ENCODE assay signal across 20 cellular contexts in the genomic region with DNA sequence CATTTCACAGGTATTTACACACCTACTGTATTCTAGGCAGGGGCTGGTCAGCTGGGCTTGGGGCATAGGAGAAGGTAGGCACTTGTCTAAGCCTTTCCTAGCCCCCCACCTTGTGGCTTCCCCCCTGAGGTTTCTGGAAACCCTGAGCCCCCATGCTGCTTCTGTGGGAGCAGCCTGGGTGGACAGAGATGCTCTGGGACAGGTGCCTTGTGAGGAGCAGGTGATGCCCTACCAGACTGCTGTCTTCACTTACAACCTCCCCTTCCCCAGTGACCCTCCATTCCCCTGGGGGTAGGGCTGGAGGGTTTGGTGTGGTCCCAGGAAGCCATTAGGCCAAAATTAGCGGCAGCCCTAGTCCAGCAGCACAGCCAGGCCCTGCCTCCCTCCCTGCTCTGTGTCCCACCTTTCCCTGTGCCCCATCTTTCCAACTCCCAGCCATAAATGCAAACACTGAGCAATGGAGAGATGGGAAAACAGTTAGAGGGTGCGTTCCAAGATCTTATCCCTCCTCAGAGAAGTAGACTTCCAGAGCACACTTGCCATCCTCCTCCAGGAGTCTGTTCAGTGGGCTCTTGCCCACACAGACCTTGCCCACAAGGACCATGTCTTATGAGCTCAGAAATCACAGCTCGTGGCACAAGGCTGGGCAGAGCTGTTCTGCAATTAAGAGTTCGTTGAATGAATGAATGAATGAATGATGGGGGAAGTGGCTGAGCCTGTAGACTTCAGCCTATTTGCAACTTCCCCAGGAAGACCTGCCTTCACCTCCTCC. TPM values are rescaled to one million over a fixed set of nuclear protein-coding genes. Genes with fewer than 3 reads are reported as not detected.
DNase-seq lines count a peak whose midpoint lies in the region; ATAC-seq lines count a peak whose summit lies in the region.
"Had no signal": no experiment of that assay in that cellular context is flagged by ENCODE, and none has a peak within 500 bp of the region (broad histone marks: within the 10 kb centered on the region; RNA-seq: fewer than 3 reads in every experiment).

No MANE protein-coding gene starts in this region.

- H3K9ac ChIP-seq in HUES6 (ENCODE audit: low read length) (peak overlapping the region; percentile 42), iPS-15b (ENCODE audit: low read depth, low read length) (no peak overlapping the region)

- CTCF ChIA-PET in activated CD8-positive, alpha-beta memory T cell treated with anti-CD3 and anti-CD28 coated beads, Interleukin-2, amount 10 ng/mL, durations not matched to agents 7 days and 5 days (lab: Charles Lee) = interaction anchor here (9.0 kb wide), 1 partner anchor 173 kb away, joined by 198 read pairs; no protein-coding TSS in a partner anchor

- peaks cover 2% of the 10 kb centered on the region for H3K36me3 Mint-ChIP-seq in activated CD8-positive, alpha-beta memory T cell treated with anti-CD3 and anti-CD28 coated beads, Interleukin-2, amount 10 ng/mL, durations not matched to agents 7 days and 5 days

- peak; percentile 23 for DNase-seq in activated CD8-positive, alpha-beta memory T cell treated with anti-CD3 and anti-CD28 coated beads, Interleukin-2, amount 10 ng/mL, durations not matched to agents 7 days and 5 days
- DNase-seq in activated CD8-positive, alpha-beta memory T cell treated with anti-CD3 and anti-CD28 coated beads for 24 hours = no peak
- DNase-seq in posterior vena cava (ENCODE audit: low spot score) (peak; percentile 25), midbrain (lab: John Stamatoyannopoulos, UW) (no peak)
- DNase-seq: activated CD4-positive, CD25-positive, alpha-beta regulatory T cell; central memory CD4-positive, alpha-beta T cell; IMR-90; MV-4-11; NCI-H2107; NCI-H748 treated with DMSO at 0.1 percent for 48 hours; pancreas had no signal

- peaks cover 57% of the 10 kb centered on the region for H3K27me3 Mint-ChIP-seq in activated CD8-positive, alpha-beta memory T cell treated with anti-CD3 and anti-CD28 coated beads, Interleukin-2, amount 10 ng/mL, durations not matched to agents 7 days and 5 days

- no peak overlapping the region for H3K27ac Mint-ChIP-seq in activated CD8-positive, alpha-beta memory T cell treated with anti-CD3 and anti-CD28 coated beads, Interleukin-2, amount 10 ng/mL, durations not matched to agents 7 days and 5 days

- no peaks in the 10 kb centered on the region for H3K9me3 ChIP-seq in HUES6 (ENCODE audit: control insufficient read depth, insufficient read depth, low read depth, low read length)
- no peaks in the 10 kb centered on the region for H3K9me3 ChIP-seq in iPS-15b (ENCODE audit: control insufficient read depth, insufficient read depth, low read length)
- H3K9me3 ChIP-seq: A549, pancreas had no signal

- no peak for ATAC-seq in activated CD8-positive, alpha-beta memory T cell treated with anti-CD3 and anti-CD28 coated beads, Interleukin-2, amount 10 ng/mL, durations not matched to agents 7 days and 5 days
- ATAC-seq in HG02798 (IDR thresholded peaks at IDR 0.05; ENCODE audit: poor library complexity, unreplicated experiment) (no peak), HG03159 (IDR thresholded peaks at IDR 0.05; ENCODE audit: unreplicated experiment) (no peak)
- ATAC-seq: A549, Panc1, pancreas had no signal

- H3K27me3 ChIP-seq in HUES6 (ENCODE audit: control insufficient read depth, insufficient read depth, low read length) = peaks cover 65% of the 10 kb centered on the region
- peaks cover 55% of the 10 kb centered on the region for H3K27me3 ChIP-seq in iPS-15b (ENCODE audit: control insufficient read depth, insufficient read depth, low read length)

- H3K27ac ChIP-seq in HUES6 (ENCODE audit: low read depth, low read length) = no peak overlapping the region
- H3K27ac ChIP-seq: A549, pancreas had no signal

- H3K4me3 ChIP-seq in HUES6 (ENCODE audit: low read depth, low read length) (peak overlapping the region; percentile 58), iPS-15b (ENCODE audit: low read depth, low read length) (peak overlapping the region; percentile 32)
- H3K4me3 ChIP-seq: A549 had no signal

- H3K4me1 Mint-ChIP-seq in activated CD8-positive, alpha-beta memory T cell treated with anti-CD3 and anti-CD28 coated beads, Interleukin-2, amount 10 ng/mL, durations not matched to agents 7 days and 5 days = peaks cover 31% of the 10 kb centered on the region

- H3K4me3 Mint-ChIP-seq in activated CD8-positive, alpha-beta memory T cell treated with anti-CD3 and anti-CD28 coated beads, Interleukin-2, amount 10 ng/mL, durations not matched to agents 7 days and 5 days = no peak overlapping the region

- intact Hi-C loops in posterior vena cava (cut with DNase I) = no loop called here

- H3K4me1 ChIP-seq in HUES6 (ENCODE audit: control insufficient read depth, insufficient read depth, low read length) (peaks cover 70% of the 10 kb centered on the region), iPS-15b (ENCODE audit: control insufficient read depth, insufficient read depth, low read length) (peaks cover 19% of the 10 kb centered on the region)

- 0 out of 2 replicates have a peak, but pooled peaks cover 4% of the 10 kb centered on the region for H3K36me3 ChIP-seq in HUES6 (ENCODE audit: control insufficient read depth, insufficient read depth, low read length)
- peaks cover 10% of the 10 kb centered on the region for H3K36me3 ChIP-seq in iPS-15b (ENCODE audit: control insufficient read depth, insufficient read depth, low read length)
- H3K36me3 ChIP-seq: pancreas had no signal

- H3K9me3 Mint-ChIP-seq in activated CD8-positive, alpha-beta memory T cell treated with anti-CD3 and anti-CD28 coated beads, Interleukin-2, amount 10 ng/mL, durations not matched to agents 7 days and 5 days (ENCODE audit: low read depth) = no peaks in the 10 kb centered on the region

RNA-seq across cellular contexts. Expression of gene FGF8, which starts 1.4 kb away (rescaled TPM):
- total RNA-seq in activated CD8-positive, alpha-beta memory T cell treated with anti-CD3 and anti-CD28 coated beads, Interleukin-2, amount 10 ng/mL, durations not matched to agents 7 days and 5 days = not detected
- total RNA-seq in posterior vena cava = not detected
- total RNA-seq: frontal cortex, IMR-90, lung microvascular endothelial cell, pancreas, urinary bladder had no signal

RNA-seq across cellular contexts. Expression of gene NPM3, which starts 6.0 kb away (rescaled TPM):
- total RNA-seq in activated CD8-positive, alpha-beta memory T cell treated with anti-CD3 and anti-CD28 coated beads, Interleukin-2, amount 10 ng/mL, durations not matched to agents 7 days and 5 days = 10 to 100 TPM; 46.1 to 75.4 TPM
- total RNA-seq in posterior vena cava = 10 to 100 TPM; 19.1 to 21.1 TPM

RNA-seq across cellular contexts. Expression of gene OGA, which starts 41.0 kb away (rescaled TPM):
- 100 to 1,000 TPM; 120 to 139 TPM for total RNA-seq in activated CD8-positive, alpha-beta memory T cell treated with anti-CD3 and anti-CD28 coated beads, Interleukin-2, amount 10 ng/mL, durations not matched to agents 7 days and 5 days
- total RNA-seq in posterior vena cava = 100 to 1,000 TPM in 1 of 2 donors, 10 to 100 TPM in 1; 87.7 to 125 TPM

Comparison
In these comparisons a context has a peak if more than half of its experiments do, and no peak if none do; other contexts are left out.
1. DNase-seq: peak in activated CD8-positive, alpha-beta memory T cell treated with anti-CD3 and anti-CD28 coated beads, Interleukin-2, amount 10 ng/mL, durations not matched to agents 7 days and 5 days (single experiment) and posterior vena cava (single experiment); none in activated CD8-positive, alpha-beta memory T cell treated with anti-CD3 and anti-CD28 coated beads for 24 hours (single experiment) and midbrain (single experiment).